In the genomic region with DNA sequence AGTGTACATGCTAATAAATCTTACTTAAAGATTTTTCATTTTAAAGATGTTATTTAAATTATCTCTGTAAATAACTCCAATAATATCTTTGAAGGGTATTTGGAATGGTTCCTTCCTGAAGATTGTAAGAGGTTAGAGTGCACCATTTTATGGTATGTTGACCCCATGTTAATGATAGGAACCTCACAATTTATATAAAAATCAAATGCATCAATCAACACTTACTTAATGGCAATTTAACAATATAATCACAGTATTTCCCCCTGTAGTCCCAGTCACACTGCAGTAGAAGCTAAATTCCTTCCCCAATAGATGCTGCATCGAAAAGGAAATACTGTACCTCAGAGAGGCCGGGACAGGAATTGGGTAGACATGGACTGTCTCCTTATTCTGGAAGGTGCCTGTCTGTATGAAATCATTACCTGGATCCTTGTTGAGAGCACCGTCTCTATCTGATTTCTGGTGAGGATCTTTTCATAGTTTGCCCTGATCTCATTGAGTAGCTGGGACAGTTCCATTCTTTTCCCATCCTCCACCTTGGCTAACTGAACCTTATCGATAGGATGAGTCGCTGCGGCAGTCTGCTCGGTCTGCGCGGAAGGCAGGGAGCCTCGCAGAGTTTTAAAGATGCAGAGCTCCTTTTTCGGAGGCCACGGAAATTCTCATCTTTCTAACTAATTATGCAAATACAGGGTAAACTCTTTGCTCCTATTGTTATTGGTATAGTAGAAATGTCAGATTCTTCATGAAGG, we compare ENCODE assay signal across 10 cellular contexts. TPM values are rescaled to one million over a fixed set of nuclear protein-coding genes. Genes with fewer than 3 reads are reported as not detected.
A peak's percentile ranks its signal among the peaks of the same experiment; 100 is the strongest.
DNase-seq lines count a peak whose midpoint lies in the region; ATAC-seq, FAIRE-seq and TF ChIP-seq lines count a peak whose summit lies in the region.
"Had no signal": no experiment of that assay in that cellular context is flagged by ENCODE, and none has a peak within 500 bp of the region (broad histone marks: within the 10 kb centered on the region; RNA-seq: fewer than 3 reads in every experiment).

A gene (minus strand): TSS at position 596 of the 752 bp plus-strand sequence. CDS start 78 bp downstream, at position 518.

- H3K9ac ChIP-seq in IMR-90 (ENCODE audit: low read depth, low read length) (no peak within 1 kb of the TSS), endothelial cell of umbilical vein (replicated peaks; ENCODE audit: extremely low read depth, insufficient read depth, low read length) (no peak within 1 kb of the TSS), neural cell (ENCODE audit: low read length) (peak within 1 kb of the TSS; percentile 54)

- no peak for ATAC-seq in IMR-90 (ENCODE audit: low read depth)
- ATAC-seq in GM21737 (IDR thresholded peaks at IDR 0.05; ENCODE audit: unreplicated experiment): no peak
- ATAC-seq in HG03175 (IDR thresholded peaks at IDR 0.05; ENCODE audit: unreplicated experiment): no peak

- intact Hi-C loops in IMR-90 (cut with micrococcal nuclease) (no loop called here), endothelial cell of umbilical vein (cut with micrococcal nuclease) (loop anchor here (5.0 kb wide), 1 partner anchor 43 kb away; no protein-coding TSS in a partner anchor)

- no peaks in the 10 kb centered on the region for H3K4me1 ChIP-seq in ACC112 (ENCODE audit: control insufficient read depth, insufficient read depth, low read length, unreplicated experiment)
- no peaks in the 10 kb centered on the region for H3K4me1 ChIP-seq in IMR-90 (ENCODE audit: control insufficient read depth, insufficient read depth, low read length)
- H3K4me1 ChIP-seq in endothelial cell of umbilical vein (ENCODE audit: control insufficient read depth, extremely low read depth, insufficient read depth, low read length): no peaks in the 10 kb centered on the region

- BruUV-seq in IMR-90 (replicated peaks; lab: Mats Ljungman, UMichigan): no TSS peak
- BruUV-seq in endothelial cell of umbilical vein (replicated peaks; lab: Mats Ljungman, UMichigan): no TSS peak

- FAIRE-seq in endothelial cell of umbilical vein (lab: Jason Lieb, UNC): no peak

- H3K4me3 ChIP-seq in ACC112 (ENCODE audit: low read depth, low read length) (peak within 1 kb of the TSS; percentile 73), IMR-90 (ENCODE audit: insufficient read depth, low read depth, low read length) (no peak within 1 kb of the TSS), endothelial cell of umbilical vein (replicated peaks in 1 of 3; ENCODE audit: insufficient read depth in 1 of 3, low read depth in 1 of 3, low read length in 3 of 3) (no peak within 1 kb of the TSS), neural cell (ENCODE audit: low read length) (peak within 1 kb of the TSS; percentile 64)
- H3K4me3 ChIP-seq: SK-N-MC had no signal

- H3K23ac ChIP-seq in IMR-90 (ENCODE audit: low read depth, low read length): no peak within 1 kb of the TSS

- no peaks in the 10 kb centered on the region for H3K27me3 ChIP-seq in ACC112 (ENCODE audit: insufficient read depth, low read length)
- peaks cover 45% of the 10 kb centered on the region for H3K27me3 ChIP-seq in IMR-90 (ENCODE audit: control insufficient read depth, insufficient read depth, low read length)
- peaks cover 19 to 40% of the 10 kb centered on the region in 2 experiments for H3K27me3 ChIP-seq in endothelial cell of umbilical vein (ENCODE audit: control insufficient read depth in 2 of 2, insufficient read depth in 2 of 2, low read length in 2 of 2)
- no peaks in the 10 kb centered on the region for H3K27me3 ChIP-seq in neural cell (ENCODE audit: insufficient read depth, low read depth, low read length)

- TF ChIP-seq POLR2A in IMR-90 (IDR thresholded peaks at IDR 0.05; ENCODE audit: low read depth, low read length) (no peak), endothelial cell of umbilical vein (IDR thresholded peaks at IDR 0.05; ENCODE audit: low read depth, low read length) (no peak)

- TF ChIP-seq EP300 in neural cell (conservative IDR thresholded peaks at IDR 0.05; ENCODE audit: poor library complexity, severe bottlenecking): no peak

- no peaks in the 10 kb centered on the region for H4K20me1 ChIP-seq in IMR-90 (ENCODE audit: insufficient read depth, low read length)
- no peaks in the 10 kb centered on the region for H4K20me1 ChIP-seq in endothelial cell of umbilical vein (replicated peaks; ENCODE audit: control insufficient read depth, extremely low read depth, insufficient read depth, low read length)
- H4K20me1 ChIP-seq in neural cell (ENCODE audit: insufficient read depth): no peaks in the 10 kb centered on the region

- H2AFZ ChIP-seq in ACC112 (ENCODE audit: low read length, unreplicated experiment) (peak within 1 kb of the TSS; percentile 88), IMR-90 (replicated peaks; ENCODE audit: low read length, poor library complexity) (no peak within 1 kb of the TSS), endothelial cell of umbilical vein (ENCODE audit: low read depth, low read length) (peak within 1 kb of the TSS; percentile 48), neural cell (ENCODE audit: low read depth, low read length) (peak within 1 kb of the TSS; percentile 73)

- TF ChIP-seq RAD21 in IMR-90 (IDR thresholded peaks at IDR 0.05; ENCODE audit: low read length) (no peak), neural cell (conservative IDR thresholded peaks at IDR 0.05) (peak; percentile 30)

- no peak within 1 kb of the TSS for H2BK20ac ChIP-seq in IMR-90 (ENCODE audit: low read depth, low read length)

- H3K9me3 ChIP-seq in IMR-90 (ENCODE audit: control insufficient read depth, insufficient read depth, low read length) (peaks cover 4% of the 10 kb centered on the region; the same call in 1 of the 2 replicates), endothelial cell of umbilical vein (replicated peaks; ENCODE audit: control insufficient read depth, insufficient read depth, low read length) (no peaks in the 10 kb centered on the region), neural cell (ENCODE audit: low read length) (no peaks in the 10 kb centered on the region)

- H2BK15ac ChIP-seq in IMR-90 (ENCODE audit: low read depth, low read length): no peak within 1 kb of the TSS

- WGBS in IMR-90 (ENCODE audit: extremely low coverage in 2 of 2, insufficient read length in 1 of 2), 2 experiments: no CpG with 5 or more reads among the region's 12 CpGs

- DNase-seq in IMR-90: no peak
- no peak for DNase-seq in endothelial cell of umbilical vein (ENCODE audit: low read depth, low spot score)
- DNase-seq in epidermal melanocyte (ENCODE audit: insufficient read length, low spot score): no peak
- no peak for DNase-seq in foreskin melanocyte
- DNase-seq: NCI-H2029 treated with DMSO at 0.1 percent for 48 hours had no signal

- H3K4me2 ChIP-seq in IMR-90 (ENCODE audit: low read depth, low read length) (peak within 1 kb of the TSS; percentile 17), endothelial cell of umbilical vein (ENCODE audit: insufficient read depth, low read length) (no peak within 1 kb of the TSS), neural cell (ENCODE audit: low read length) (peak within 1 kb of the TSS; percentile 18)

- no peaks in the 10 kb centered on the region for H3K79me1 ChIP-seq in IMR-90 (ENCODE audit: low read depth in 1 of 2, low read length in 2 of 2)

- in situ Hi-C loops in IMR-90 (cut with MboI; ENCODE audit: low sequenced_read_pairs): no loop called here

- H3K9me2 ChIP-seq in neural cell (ENCODE audit: insufficient read depth, low read length): no peaks in the 10 kb centered on the region

- no peak within 1 kb of the TSS for H3K4ac ChIP-seq in IMR-90 (ENCODE audit: low read depth, low read length)

- H4K8ac ChIP-seq in IMR-90 (ENCODE audit: low read depth in 2 of 2, low read length in 2 of 2): no peak within 1 kb of the TSS

- TF ChIP-seq CTCF in IMR-90 (conservative IDR thresholded peaks at IDR 0.05; ENCODE audit: low read depth, low read length) (no peak), endothelial cell of umbilical vein (IDR thresholded peaks at IDR 0.05; ENCODE audit: extremely low read depth in 1 of 2, insufficient read depth in 1 of 2, low read depth in 1 of 2, low read length in 2 of 2) (no peak), neural cell (IDR thresholded peaks at IDR 0.05; ENCODE audit: poor library complexity, severe bottlenecking) (no peak)

- H4K91ac ChIP-seq in IMR-90 (ENCODE audit: insufficient read depth, low read depth, low read length): no peak within 1 kb of the TSS

- no peak within 1 kb of the TSS for H2AK5ac ChIP-seq in IMR-90 (ENCODE audit: low read depth, low read length)

- CTCF ChIA-PET in IMR-90 (lab: Yijun Ruan, JAX): interaction anchor here (1.2 kb wide), 1 partner anchor 18 kb away, joined by 3 read pairs; no protein-coding TSS in a partner anchor
- CTCF ChIA-PET in endothelial cell of umbilical vein (lab: Charles Lee): no interaction called here

- H3K79me2 ChIP-seq in ACC112 (ENCODE audit: control insufficient read depth, insufficient read depth, low read length, unreplicated experiment) (no peaks in the 10 kb centered on the region), endothelial cell of umbilical vein (ENCODE audit: control insufficient read depth, insufficient read depth, low read length) (no peaks in the 10 kb centered on the region), neural cell (replicated peaks; ENCODE audit: insufficient read depth, low read length) (no peaks in the 10 kb centered on the region)

- POLR2A ChIA-PET in IMR-90 (lab: Charles Lee; ENCODE audit: unreplicated experiment): no interaction called here
- POLR2A ChIA-PET in endothelial cell of umbilical vein (lab: Charles Lee): no interaction called here

- dilution Hi-C loops in IMR-90 (cut with HindIII; ENCODE audit: low sequenced_read_pairs, unreplicated experiment) (no loop called here), endothelial cell of umbilical vein (cut with MboI; ENCODE audit: extremely low pct_ligation_motif_present, low sequenced_read_pairs) (no loop called here)

- H3K18ac ChIP-seq in IMR-90 (ENCODE audit: low read depth, low read length): no peak within 1 kb of the TSS

- H3F3A ChIP-seq in neural cell (ENCODE audit: insufficient read depth, low read length, poor library complexity, severe bottlenecking): no peaks in the 10 kb centered on the region

- no peak within 1 kb of the TSS for H2AK9ac ChIP-seq in IMR-90 (replicated peaks; ENCODE audit: low read depth, low read length, poor library complexity)

- H3K56ac ChIP-seq in IMR-90 (ENCODE audit: extremely low read depth, insufficient read depth, low read length): no peak within 1 kb of the TSS

- H3K9me1 ChIP-seq in IMR-90 (ENCODE audit: insufficient read depth, low read length): no peaks in the 10 kb centered on the region
- no peaks in the 10 kb centered on the region for H3K9me1 ChIP-seq in endothelial cell of umbilical vein (replicated peaks; ENCODE audit: control insufficient read depth, extremely low read depth, insufficient read depth, low read length)

- no peak within 1 kb of the TSS for H4K5ac ChIP-seq in IMR-90 (ENCODE audit: low read depth, low read length)

- H3K36me3 ChIP-seq in ACC112 (ENCODE audit: insufficient read depth, low read length): no peaks in the 10 kb centered on the region
- no peaks in the 10 kb centered on the region for H3K36me3 ChIP-seq in IMR-90 (ENCODE audit: control insufficient read depth, insufficient read depth, low read length)
- no peaks in the 10 kb centered on the region for H3K36me3 ChIP-seq in endothelial cell of umbilical vein (ENCODE audit: control insufficient read depth in 2 of 2, extremely low read depth in 1 of 2, insufficient read depth in 2 of 2, low read length in 2 of 2)
- H3K36me3 ChIP-seq in neural cell (ENCODE audit: insufficient read depth, low read length): no peaks in the 10 kb centered on the region

- H2BK5ac ChIP-seq in IMR-90 (ENCODE audit: low read depth, low read length, poor library complexity, severe bottlenecking): no peak within 1 kb of the TSS

- H3K14ac ChIP-seq in IMR-90 (replicated peaks; ENCODE audit: low read depth, low read length): no peak within 1 kb of the TSS

- H3K27ac ChIP-seq in ACC112 (ENCODE audit: low read depth, low read length) (no peak within 1 kb of the TSS), IMR-90 (ENCODE audit: insufficient read depth, low read length) (no peak within 1 kb of the TSS), endothelial cell of umbilical vein (ENCODE audit: insufficient read depth, low read depth, low read length) (no peak within 1 kb of the TSS), neural cell (ENCODE audit: low read length) (no peak within 1 kb of the TSS)
- H3K27ac ChIP-seq: SK-N-MC had no signal

- H2BK120ac ChIP-seq in IMR-90 (ENCODE audit: low read depth, low read length): no peak within 1 kb of the TSS

RNA-seq across cellular contexts. Expression of the gene that starts here (rescaled TPM):
- total RNA-seq in IMR-90 (2012; rRNA removed) (not detected in 2 replicates), endothelial cell of umbilical vein (not detected in 2 replicates)
- polyA plus RNA-seq in IMR-90 (2012; rRNA removed) (not detected in 2 replicates), endothelial cell of umbilical vein (not detected in 2 replicates), neural cell (13.6 and 15.1 TPM in 2 replicates)
- not detected in 2 replicates for polyA plus RNA-seq in IMR-90 (2012; cell fraction: cytosol; rRNA removed)
- not detected in 2 replicates for polyA plus RNA-seq in IMR-90 (2012; cell fraction: nucleus; rRNA removed; ENCODE audit: low replicate concordance)
- not detected in 2 replicates for polyA plus RNA-seq in endothelial cell of umbilical vein (2011; cell fraction: cytosol; rRNA removed)
- not detected in 2 replicates for polyA plus RNA-seq in endothelial cell of umbilical vein (2011; cell fraction: nucleus; rRNA removed)
- not detected in 2 replicates for polyA plus RNA-seq in endothelial cell of umbilical vein (2012)
- polyA minus RNA-seq in endothelial cell of umbilical vein (not detected in 2 replicates), neural cell (8.5 and 10.3 TPM in 2 replicates)
- polyA minus RNA-seq in endothelial cell of umbilical vein (2011; cell fraction: cytosol; rRNA and poly(A)+ RNA removed): not detected
- not detected in 2 replicates for polyA minus RNA-seq in endothelial cell of umbilical vein (2011; cell fraction: nucleus; rRNA and poly(A)+ RNA removed)

Comparison
In these comparisons a context has a peak if more than half of its experiments do, and no peak if none do; other contexts are left out.
1. RNA of the gene that starts here (polyA plus RNA-seq): 13.6 to 15.1 TPM in neural cell; not detected in IMR-90 and not detected in endothelial cell of umbilical vein; every median in the first group is over 10 times any median in the second.
2. H3K4me3 ChIP-seq: peak in ACC112 (single experiment) and neural cell (single experiment); none in IMR-90 (single experiment) and endothelial cell of umbilical vein (0 of 3).